In the genomic region with DNA sequence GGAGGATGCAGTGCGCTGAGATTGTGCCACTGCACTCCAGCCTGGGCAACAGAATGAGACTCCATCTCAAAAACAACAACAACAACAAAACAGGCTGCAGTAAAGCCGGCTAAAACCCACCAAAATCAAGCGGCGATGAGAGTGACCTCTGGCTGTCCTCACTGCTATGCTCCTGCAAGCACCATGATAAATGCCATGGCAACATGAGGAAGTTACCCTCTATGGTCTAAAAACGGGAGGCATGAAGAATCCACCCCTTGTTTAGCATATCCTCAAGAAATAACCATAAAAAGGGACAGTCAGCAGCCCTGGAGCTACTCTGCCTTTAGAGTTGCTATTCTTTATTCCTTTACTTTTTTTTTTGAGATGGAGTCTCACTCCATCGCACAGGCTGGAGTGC, we compare ENCODE assay signal across 24 cellular contexts. TPM values are rescaled to one million over a fixed set of nuclear protein-coding genes. Genes with fewer than 3 reads are reported as not detected.
DNase-seq lines count a peak whose midpoint lies in the region; ATAC-seq, FAIRE-seq and TF ChIP-seq lines count a peak whose summit lies in the region.
"Had no signal": no experiment of that assay in that cellular context is flagged by ENCODE, and none has a peak within 500 bp of the region (broad histone marks: within the 10 kb centered on the region; RNA-seq: fewer than 3 reads in every experiment).

No MANE protein-coding gene starts in this region.

- TF ChIP-seq CTCF in RWPE1 (conservative IDR thresholded peaks at IDR 0.05; ENCODE audit: low read depth) (no peak), endothelial cell of umbilical vein (IDR thresholded peaks at IDR 0.05; ENCODE audit: extremely low read depth in 1 of 2, insufficient read depth in 1 of 2, low read depth in 1 of 2, low read length in 2 of 2) (no peak), sigmoid colon (IDR thresholded peaks at IDR 0.05) (no peak)

- H3K4me3 ChIP-seq in endothelial cell of umbilical vein (replicated peaks in 1 of 3; ENCODE audit: insufficient read depth in 1 of 3, low read depth in 1 of 3, low read length in 3 of 3) (no peak overlapping the region), sigmoid colon (no peak overlapping the region)
- H3K4me3 ChIP-seq: adrenal gland, coronary artery, smooth muscle cell, thoracic aorta had no signal

- no peak for DNase-seq in RWPE1 (ENCODE audit: low spot score)
- peak; percentile 29 for DNase-seq in endothelial cell of umbilical vein (ENCODE audit: low read depth, low spot score)
- DNase-seq in left lobe of liver (ENCODE audit: low spot score): no peak
- DNase-seq in amniotic stem cell (lab: John Stamatoyannopoulos, UW): no peak
- DNase-seq in sigmoid colon: no peak
- no peak for DNase-seq in C1 segment of cervical spinal cord (lab: John Stamatoyannopoulos, UW)
- DNase-seq: activated CD4-positive, alpha-beta T cell treated with anti-CD3 and anti-CD28 coated beads for 4 hours; activated naive CD4-positive, alpha-beta T cell treated with Interleukin-2 at 50 U/mL for 16 hours; activated T-cell treated with anti-CD3 and anti-CD28 coated beads, Interleukin-2, amount 50 U/mL, for 72 hours; adrenal gland; CD4-positive, alpha-beta memory T cell; DMS 273 treated with DMSO at 0.1 percent for 48 hours; endodermal cell; glutamatergic neuron; naive thymus-derived CD4-positive, alpha-beta T cell; NCI-H1436 treated with DMSO at 0.1 percent for 48 hours; occipital lobe; stimulated activated naive CD4-positive, alpha-beta T cell treated with Interleukin-2 at 50 U/mL for 16 hours; T-cell had no signal

- TF ChIP-seq POLR2A in endothelial cell of umbilical vein (IDR thresholded peaks at IDR 0.05; ENCODE audit: low read depth, low read length) (no peak), sigmoid colon (IDR thresholded peaks at IDR 0.05) (no peak)

- no peaks in the 10 kb centered on the region for H3K9me1 ChIP-seq in endothelial cell of umbilical vein (replicated peaks; ENCODE audit: control insufficient read depth, extremely low read depth, insufficient read depth, low read length)

- H2AFZ ChIP-seq in endothelial cell of umbilical vein (ENCODE audit: low read depth, low read length): no peak overlapping the region

- 46 to 70% methylated on average over 6 of the region's 6 CpGs for WGBS in sigmoid colon, 2 donors

- H3K4me1 ChIP-seq in endothelial cell of umbilical vein (ENCODE audit: control insufficient read depth, extremely low read depth, insufficient read depth, low read length): peaks cover 32% of the 10 kb centered on the region
- peaks cover 0 to 19% (median 8%) of the 10 kb centered on the region in 4 donors for H3K4me1 ChIP-seq in sigmoid colon

- no TSS peak for BruUV-seq in endothelial cell of umbilical vein (replicated peaks; lab: Mats Ljungman, UMichigan)

- H3K9ac ChIP-seq in endothelial cell of umbilical vein (replicated peaks; ENCODE audit: extremely low read depth, insufficient read depth, low read length): no peak overlapping the region

- no peaks in the 10 kb centered on the region for H3K9me3 ChIP-seq in endothelial cell of umbilical vein (replicated peaks; ENCODE audit: control insufficient read depth, insufficient read depth, low read length)
- no peaks in the 10 kb centered on the region for H3K9me3 ChIP-seq in sigmoid colon
- H3K9me3 ChIP-seq: adrenal gland, thoracic aorta had no signal

- peaks cover 11% of the 10 kb centered on the region for H3K79me2 ChIP-seq in endothelial cell of umbilical vein (ENCODE audit: control insufficient read depth, insufficient read depth, low read length)

- H3K27me3 ChIP-seq in endothelial cell of umbilical vein (ENCODE audit: control insufficient read depth in 2 of 2, insufficient read depth in 2 of 2, low read length in 2 of 2) (no peaks in the 10 kb centered on the region), sigmoid colon (no peaks in the 10 kb centered on the region)
- H3K27me3 ChIP-seq: adrenal gland had no signal

- dilution Hi-C loops in endothelial cell of umbilical vein (cut with MboI; ENCODE audit: extremely low pct_ligation_motif_present, low sequenced_read_pairs): no loop called here

- no peaks in the 10 kb centered on the region for H4K20me1 ChIP-seq in endothelial cell of umbilical vein (replicated peaks; ENCODE audit: control insufficient read depth, extremely low read depth, insufficient read depth, low read length)

- FAIRE-seq in endothelial cell of umbilical vein (lab: Jason Lieb, UNC): peak; percentile 31

- POLR2A ChIA-PET in RWPE1 (lab: Yijun Ruan, JAX; ENCODE audit: low non-redundant PET): no interaction called here
- POLR2A ChIA-PET in endothelial cell of umbilical vein (lab: Charles Lee): no interaction called here

- H3K4me2 ChIP-seq in endothelial cell of umbilical vein (ENCODE audit: insufficient read depth, low read length): no peak overlapping the region
- H3K4me2 ChIP-seq: smooth muscle cell had no signal

- peaks cover 2 to 13% of the 10 kb centered on the region in 2 experiments for H3K36me3 ChIP-seq in endothelial cell of umbilical vein (ENCODE audit: control insufficient read depth in 2 of 2, extremely low read depth in 1 of 2, insufficient read depth in 2 of 2, low read length in 2 of 2)
- peaks cover 0 to 31% (median 8%) of the 10 kb centered on the region in 4 donors for H3K36me3 ChIP-seq in sigmoid colon

- H3K27ac ChIP-seq in RWPE1 (peak overlapping the region; percentile 73), endothelial cell of umbilical vein (ENCODE audit: insufficient read depth, low read depth, low read length) (no peak overlapping the region), sigmoid colon (no peak overlapping the region)
- H3K27ac ChIP-seq: adrenal gland, thoracic aorta had no signal

- no peak for TF ChIP-seq EP300 in sigmoid colon (IDR thresholded peaks at IDR 0.05)

- peak; percentile 24 for ATAC-seq in left lobe of liver
- no peak for ATAC-seq in GM21717 (IDR thresholded peaks at IDR 0.05; ENCODE audit: unreplicated experiment)
- ATAC-seq: activated T-cell treated with anti-CD3 and anti-CD28 coated beads, Interleukin-2, amount 50 U/mL, for 72 hours; naive thymus-derived CD4-positive, alpha-beta T cell; T-cell had no signal

- intact Hi-C loops in endothelial cell of umbilical vein (cut with micrococcal nuclease): no loop called here
- intact Hi-C loops in sigmoid colon (cut with DNase I): no loop called here

- CTCF ChIA-PET in RWPE1 (lab: Yijun Ruan, JAX): no interaction called here
- CTCF ChIA-PET in endothelial cell of umbilical vein (lab: Charles Lee): no interaction called here

TF ChIP-seq in endothelial cell of umbilical vein, 7 proteins besides CTCF, POLR2A, EP300 and RAD21:
- TF ChIP-seq JUN (IDR thresholded peaks at IDR 0.05; ENCODE audit: borderline replicate concordance, insufficient read depth, insufficient read length, low read depth) (no peak), EZH2 (IDR thresholded peaks at IDR 0.05; ENCODE audit: borderline replicate concordance, low read depth, low read length, severe bottlenecking) (no peak), POLR2AphosphoS5 (IDR thresholded peaks at IDR 0.05; ENCODE audit: insufficient read depth, low read depth, low read length) (no peak), MYC (IDR thresholded peaks at IDR 0.05; ENCODE audit: low read depth, low read length) (no peak), FOS (IDR thresholded peaks at IDR 0.05; ENCODE audit: borderline replicate concordance, insufficient read depth, low read length) (no peak), GATA2 (IDR thresholded peaks at IDR 0.05; ENCODE audit: insufficient read depth, insufficient read length, low read depth, low read length) (no peak)
- TF ChIP-seq, protein P1, sequence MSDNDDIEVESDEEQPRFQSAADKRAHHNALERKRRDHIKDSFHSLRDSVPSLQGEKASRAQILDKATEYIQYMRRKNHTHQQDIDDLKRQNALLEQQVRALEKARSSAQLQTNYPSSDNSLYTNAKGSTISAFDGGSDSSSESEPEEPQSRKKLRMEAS (IDR thresholded peaks at IDR 0.05; ENCODE audit: insufficient read depth, insufficient read length): no peak

RNA-seq across cellular contexts. Expression of a gene that starts 8.4 kb away (rescaled TPM):
- 0.76 and 1.3 TPM in 2 replicates for total RNA-seq in endothelial cell of umbilical vein
- polyA plus RNA-seq in endothelial cell of umbilical vein: 0.77 and 1.3 TPM in 2 replicates
- 0.41 and 0.48 TPM in 2 replicates for polyA plus RNA-seq in endothelial cell of umbilical vein (2011; cell fraction: cytosol; rRNA removed)
- 2.1 and 2.2 TPM in 2 replicates for polyA plus RNA-seq in endothelial cell of umbilical vein (2011; cell fraction: nucleus; rRNA removed)
- polyA plus RNA-seq in endothelial cell of umbilical vein (2012): 0.83 and 1.7 TPM in 2 replicates
- 0.28 and 1.6 TPM in 2 replicates for polyA minus RNA-seq in endothelial cell of umbilical vein
- 171 TPM for polyA minus RNA-seq in endothelial cell of umbilical vein (2011; cell fraction: cytosol; rRNA and poly(A)+ RNA removed)
- polyA minus RNA-seq in endothelial cell of umbilical vein (2011; cell fraction: nucleus; rRNA and poly(A)+ RNA removed): 0.19 and 1.2 TPM in 2 replicates
- 141 TPM for total RNA-seq in left lobe of liver
- 100 to 1,000 TPM; 134 to 277 (median 186) TPM for total RNA-seq in sigmoid colon
- 100 to 1,000 TPM in 2 of 3 donors, 10 to 100 TPM in 1; 92.5 to 415 (median 138) TPM for polyA plus RNA-seq in sigmoid colon

RNA-seq across cellular contexts. Expression of a gene that starts 21.4 kb away (rescaled TPM):
- total RNA-seq in endothelial cell of umbilical vein (76.4 and 93.6 TPM in 2 replicates), left lobe of liver (20.4 TPM), sigmoid colon (10 to 100 TPM; 11.1 to 19.1 (median 13.4) TPM)
- polyA plus RNA-seq in endothelial cell of umbilical vein (85.0 and 95.4 TPM in 2 replicates), sigmoid colon (100 to 1,000 TPM in 1 of 3 donors, 10 to 100 TPM in 2; 51.1 to 132 (median 60.3) TPM)
- 59.3 and 68.6 TPM in 2 replicates for polyA plus RNA-seq in endothelial cell of umbilical vein (2011; cell fraction: cytosol; rRNA removed)
- 45.2 and 48.6 TPM in 2 replicates for polyA plus RNA-seq in endothelial cell of umbilical vein (2011; cell fraction: nucleus; rRNA removed)
- polyA plus RNA-seq in endothelial cell of umbilical vein (2012): 72.2 and 72.9 TPM in 2 replicates
- polyA minus RNA-seq in endothelial cell of umbilical vein: 78.7 and 93.9 TPM in 2 replicates
- polyA minus RNA-seq in endothelial cell of umbilical vein (2011; cell fraction: cytosol; rRNA and poly(A)+ RNA removed): 25.1 TPM
- polyA minus RNA-seq in endothelial cell of umbilical vein (2011; cell fraction: nucleus; rRNA and poly(A)+ RNA removed): 29.4 and 42.9 TPM in 2 replicates

RNA-seq across cellular contexts. Expression of a gene that starts 35.8 kb away (rescaled TPM):
- total RNA-seq in endothelial cell of umbilical vein: 3.8 and 4.0 TPM in 2 replicates
- 2.5 and 3.1 TPM in 2 replicates for polyA plus RNA-seq in endothelial cell of umbilical vein
- 1.6 and 1.7 TPM in 2 replicates for polyA plus RNA-seq in endothelial cell of umbilical vein (2011; cell fraction: cytosol; rRNA removed)
- polyA plus RNA-seq in endothelial cell of umbilical vein (2011; cell fraction: nucleus; rRNA removed): 0.76 and 1.2 TPM in 2 replicates
- polyA plus RNA-seq in endothelial cell of umbilical vein (2012): 0.83 and 1.5 TPM in 2 replicates
- polyA minus RNA-seq in endothelial cell of umbilical vein: 0.66 and 0.79 TPM in 2 replicates
- polyA minus RNA-seq in endothelial cell of umbilical vein (2011; cell fraction: cytosol; rRNA and poly(A)+ RNA removed): not detected
- polyA minus RNA-seq in endothelial cell of umbilical vein (2011; cell fraction: nucleus; rRNA and poly(A)+ RNA removed): 0.34 and 0.53 TPM in 2 replicates
- 15.5 TPM for total RNA-seq in left lobe of liver
- total RNA-seq in sigmoid colon: 10 to 100 TPM; 14.8 to 31.4 (median 26.2) TPM
- polyA plus RNA-seq in sigmoid colon: 10 to 100 TPM in 1 of 3 donors, 1 to 10 TPM in 2; 1.4 to 34.6 (median 4.8) TPM
- total RNA-seq: CD4-positive, alpha-beta memory T cell; OCI-LY7 had no signal
- polyA plus RNA-seq: CD4-positive, alpha-beta memory T cell; naive thymus-derived CD4-positive, alpha-beta T cell had no signal

Comparison
In these comparisons a context has a peak if more than half of its experiments do, and no peak if none do; other contexts are left out.
1. RNA of a gene that starts 8.4 kb away (total RNA-seq): 134 to 277 TPM in sigmoid colon and 141 TPM in left lobe of liver (single experiment); 0.76 to 1.3 TPM in endothelial cell of umbilical vein; every median in the first group is over 10 times any median in the second.